ENCODE assay signal across 18 cellular contexts in the genomic region with DNA sequence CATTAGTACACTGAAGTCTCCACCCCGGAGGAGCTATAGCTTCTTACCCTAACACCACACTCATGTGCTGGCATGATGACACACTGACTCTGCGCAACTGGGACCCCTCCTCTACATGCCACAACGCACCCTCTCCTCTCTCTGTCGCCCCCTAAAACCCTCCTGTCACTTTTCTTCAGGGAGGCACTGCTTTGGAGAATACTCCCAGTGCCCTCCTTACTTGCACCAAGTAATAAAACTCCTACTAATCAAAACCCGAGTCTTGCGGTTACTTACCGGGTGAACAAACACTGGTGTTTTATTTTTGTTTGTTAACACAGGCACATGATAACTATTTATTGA.
"Had no signal": no experiment of that assay in that cellular context is flagged by ENCODE, and none has a peak within 500 bp of the region (broad histone marks: within the 10 kb centered on the region; RNA-seq: fewer than 3 reads in every experiment).

No MANE protein-coding gene starts in this region.

- H3K4me1 Mint-ChIP-seq: activated naive CD4-positive, alpha-beta T cell treated with anti-CD3 and anti-CD28 coated beads, Interleukin-2, amount 50 U/mL, for 24 hours had no signal

- H3K9me3 Mint-ChIP-seq: activated naive CD4-positive, alpha-beta T cell treated with anti-CD3 and anti-CD28 coated beads, Interleukin-2, amount 50 U/mL, for 24 hours; activated T-cell treated with anti-CD3 and anti-CD28 coated beads, Interleukin-2, amount 50 U/mL, for 72 hours; nephron progenitor cell had no signal

- H3K36me3 ChIP-seq: breast epithelium, esophagus squamous epithelium, tibial nerve had no signal

- DNase-seq: activated CD4-positive, alpha-beta T cell treated with anti-CD3 and anti-CD28 coated beads for 1 hour; activated CD4-positive, alpha-beta T cell treated with anti-CD3 and anti-CD28 coated beads, Interleukin-2, amount 50 U/mL, for 4 hours; activated effector memory CD4-positive, alpha-beta T cell treated with anti-CD3 and anti-CD28 coated beads, Interleukin-2, amount 50 U/mL, for 16 hours; activated T-cell treated with anti-CD3 and anti-CD28 coated beads, Interleukin-2, amount 50 U/mL, for 72 hours; cerebellar nuclear complex; effector CD4-positive, alpha-beta T cell; esophagus squamous epithelium; hypothalamus; nephron progenitor cell; psoas muscle; right cardiac atrium; SK-N-SH; stimulated activated naive CD8-positive, alpha-beta T cell treated with anti-CD3 and anti-CD28 coated beads, Interleukin-15, Interleukin-2, amounts not matched to agents 100 U/mL and 50 U/mL, for 24 hours had no signal

- H3K36me3 Mint-ChIP-seq: activated naive CD4-positive, alpha-beta T cell treated with anti-CD3 and anti-CD28 coated beads, Interleukin-2, amount 50 U/mL, for 24 hours had no signal

- H3K27ac ChIP-seq: breast epithelium, esophagus squamous epithelium, psoas muscle, tibial nerve had no signal

- H3K9ac ChIP-seq: SK-N-SH had no signal

- ATAC-seq: activated T-cell treated with anti-CD3 and anti-CD28 coated beads, Interleukin-2, amount 50 U/mL, for 72 hours; left lobe of liver; psoas muscle; stimulated activated naive CD8-positive, alpha-beta T cell treated with anti-CD3 and anti-CD28 coated beads, Interleukin-15, Interleukin-2, amounts not matched to agents 100 U/mL and 50 U/mL, for 24 hours had no signal

- H3K4me3 ChIP-seq: breast epithelium, esophagus squamous epithelium, lung, psoas muscle, tibial nerve had no signal

- H3K27ac Mint-ChIP-seq: activated naive CD4-positive, alpha-beta T cell treated with anti-CD3 and anti-CD28 coated beads, Interleukin-2, amount 50 U/mL, for 24 hours; activated T-cell treated with anti-CD3 and anti-CD28 coated beads, Interleukin-2, amount 50 U/mL, for 72 hours; nephron progenitor cell had no signal

- H3K4me1 ChIP-seq: breast epithelium, psoas muscle, tibial nerve had no signal

- H3K9me3 ChIP-seq: breast epithelium, esophagus squamous epithelium, psoas muscle, SK-N-SH, tibial nerve had no signal

- H3K4me3 Mint-ChIP-seq: activated naive CD4-positive, alpha-beta T cell treated with anti-CD3 and anti-CD28 coated beads, Interleukin-2, amount 50 U/mL, for 24 hours; activated T-cell treated with anti-CD3 and anti-CD28 coated beads, Interleukin-2, amount 50 U/mL, for 72 hours; nephron progenitor cell had no signal

- H3K27me3 ChIP-seq: breast epithelium, esophagus squamous epithelium, tibial nerve had no signal
